8 cellular contexts compared by ENCODE assay signal in genomic region chr11:118611433-118611795, GRCh38. TPM values are rescaled to one million over a fixed set of nuclear protein-coding genes. Genes with fewer than 3 reads are reported as not detected.
DNase-seq lines count a peak whose midpoint lies in the region; ATAC-seq and TF ChIP-seq lines count a peak whose summit lies in the region.
"Not testable (repeated sequence)": the region's sequence is repeated elsewhere in the genome, so short reads cannot be mapped to it uniquely, and the experiment has no call there.

No MANE protein-coding gene starts in this region.

- H3K36me3 ChIP-seq in GM23248 (ENCODE audit: low read depth); gastrocnemius medialis: not testable (repeated sequence)
- peaks cover under 1 to 32% (median 9%) of the 10 kb centered on the region in 3 donors for H3K36me3 ChIP-seq in tibial nerve

- H3K4me3 ChIP-seq in GM23248: peak overlapping the region; percentile 81
- peak overlapping the region in 3 of 4 donors; percentile 68 to 91 (median 74) for H3K4me3 ChIP-seq in gastrocnemius medialis
- H3K4me3 ChIP-seq in tibial nerve: peak overlapping the region in 2 of 4 donors; percentile 59 to 68

- H3K4me3 Mint-ChIP-seq in T-cell (peak overlapping the region; percentile 61 to 84 (median 68)), glutamatergic neuron (ENCODE audit: unreplicated experiment) (peak overlapping the region; percentile 39)
- H3K4me3 Mint-ChIP-seq in activated T-helper 2 cell treated with anti-CD3 and anti-CD28 coated beads, Interferon-gamma antibody, Interleukin-2, Interleukin-4, amounts not matched to agents 10 μg/mL and 5 μg/mL and 100 μg/mL, durations not matched to agents 14 hours and 24 hours and 36 hours (ENCODE audit: low read depth): peak overlapping the region; percentile 57

- TF ChIP-seq CTCF in glutamatergic neuron (IDR thresholded peaks at IDR 0.05; ENCODE audit: partially characterized antibody, unreplicated experiment); gastrocnemius medialis (IDR thresholded peaks at IDR 0.05 in 4 of 5, conservative IDR thresholded peaks at IDR 0.05 in 1 of 5); tibial nerve (IDR thresholded peaks at IDR 0.05): not testable (repeated sequence)

- TF ChIP-seq POLR2A in gastrocnemius medialis (IDR thresholded peaks at IDR 0.05); tibial nerve (IDR thresholded peaks at IDR 0.05): not testable (repeated sequence)

- not testable (repeated sequence) for ATAC-seq in T-cell (replicated peaks in 1 of 4); gastrocnemius medialis

- in situ Hi-C loops in GM23248 (cut with MboI); gastrocnemius medialis (cut with MboI; ENCODE audit: low sequenced_read_pairs in 4 of 4): not testable (repeated sequence)

- peaks cover 40% of the 10 kb centered on the region for H3F3A ChIP-seq in GM23248 (ENCODE audit: insufficient read depth)

- DNase-seq in GM23248; T-cell; activated T-helper 2 cell treated with anti-CD3 and anti-CD28 coated beads, Interferon-gamma antibody, Interleukin-2, Interleukin-4, amounts not matched to agents 10 μg/mL and 5 μg/mL and 100 μg/mL, durations not matched to agents 14 hours and 24 hours and 36 hours (ENCODE audit: low spot score); caudate nucleus (lab: John Stamatoyannopoulos, UW); gastrocnemius medialis; tibial nerve (ENCODE audit: low spot score in 2 of 2): not testable (repeated sequence)
- DNase-seq in glutamatergic neuron (peak; percentile 5), mesenteric fat pad (ENCODE audit: low spot score) (peak; percentile 62)

- not testable (repeated sequence) for TF ChIP-seq EP300 in tibial nerve (IDR thresholded peaks at IDR 0.05)

- POLR2A ChIA-PET in T-cell (lab: Charles Lee): interaction anchor here (0.6 to 0.7 kb wide), 3 partner anchors 13 to 32 kb away, joined by 3 read pairs; no protein-coding TSS in a partner anchor

- H3K27me3 ChIP-seq in GM23248 (replicated peaks; ENCODE audit: insufficient read depth); gastrocnemius medialis; tibial nerve: not testable (repeated sequence)

- H3K9me3 ChIP-seq in GM23248 (ENCODE audit: low read depth); gastrocnemius medialis; tibial nerve: not testable (repeated sequence)

- peaks cover 34% of the 10 kb centered on the region for H3K4me1 ChIP-seq in GM23248 (ENCODE audit: insufficient read depth)
- peaks cover 9 to 12% of the 10 kb centered on the region in 2 donors for H3K4me1 ChIP-seq in gastrocnemius medialis
- peaks cover 0 to 84% (median 55%) of the 10 kb centered on the region in 4 donors for H3K4me1 ChIP-seq in tibial nerve

- not testable (repeated sequence) for H3K36me3 Mint-ChIP-seq in T-cell; activated T-helper 2 cell treated with anti-CD3 and anti-CD28 coated beads, Interferon-gamma antibody, Interleukin-2, Interleukin-4, amounts not matched to agents 10 μg/mL and 5 μg/mL and 100 μg/mL, durations not matched to agents 14 hours and 24 hours and 36 hours (ENCODE audit: low read depth); glutamatergic neuron (ENCODE audit: unreplicated experiment)

- H3K27ac ChIP-seq in GM23248 (peak overlapping the region; percentile 44), caudate nucleus (ENCODE audit: low read depth, low read length) (peak overlapping the region; percentile 97), gastrocnemius medialis (peak overlapping the region; percentile 80 to 91 (median 88)), tibial nerve (peak overlapping the region; percentile 98 to 99 (median 98))

- not testable (repeated sequence) for H3K9me3 Mint-ChIP-seq in T-cell; activated T-helper 2 cell treated with anti-CD3 and anti-CD28 coated beads, Interferon-gamma antibody, Interleukin-2, Interleukin-4, amounts not matched to agents 10 μg/mL and 5 μg/mL and 100 μg/mL, durations not matched to agents 14 hours and 24 hours and 36 hours; glutamatergic neuron (ENCODE audit: unreplicated experiment)

- H3K79me2 ChIP-seq in GM23248 (ENCODE audit: insufficient read depth): peaks cover 71% of the 10 kb centered on the region

- intact Hi-C loops in activated T-helper 2 cell treated with anti-CD3 and anti-CD28 coated beads, Interferon-gamma antibody, Interleukin-2, Interleukin-4, amounts not matched to agents 10 μg/mL and 5 μg/mL and 100 μg/mL, durations not matched to agents 14 hours and 24 hours and 36 hours (cut with micrococcal nuclease): loop anchor here (1.0 to 2.0 kb wide), 2 partner anchors 16 to 467 kb away; no protein-coding TSS in a partner anchor
- intact Hi-C loops in gastrocnemius medialis (cut with DNase I; ENCODE audit: low total_unique reads): not testable (repeated sequence)

- WGBS in GM23248 (ENCODE audit: low coverage in 1 of 2, low lambda C conversion rate in 2 of 2, missing lambda C conversion rate in 2 of 2), 2 experiments: 68 to 71% methylated on average over 19 of the region's 19 CpGs
- 48 to 55% methylated on average over 19 of the region's 19 CpGs for WGBS in tibial nerve, 2 donors

- peak overlapping the region; percentile 99; the same call in 1 of the 2 replicates for H3K9ac ChIP-seq in GM23248

- not testable (repeated sequence) for H3K27ac Mint-ChIP-seq in T-cell; activated T-helper 2 cell treated with anti-CD3 and anti-CD28 coated beads, Interferon-gamma antibody, Interleukin-2, Interleukin-4, amounts not matched to agents 10 μg/mL and 5 μg/mL and 100 μg/mL, durations not matched to agents 14 hours and 24 hours and 36 hours; glutamatergic neuron (ENCODE audit: unreplicated experiment)

- H3K4me2 ChIP-seq in GM23248 (ENCODE audit: unreplicated experiment): peak overlapping the region; percentile 84

- CTCF ChIA-PET in T-cell (lab: Charles Lee): interaction anchor here (0.7 to 3.0 kb wide), 6 partner anchors 11 to 647 kb away, joined by 3 to 23 read pairs (median 4); no protein-coding TSS in a partner anchor

- not testable (repeated sequence) for H3K9me2 ChIP-seq in GM23248 (ENCODE audit: insufficient read depth)

- H2AFZ ChIP-seq in GM23248: not testable (repeated sequence)

- H3K4me1 Mint-ChIP-seq in T-cell (peaks cover 20 to 31% (median 25%) of the 10 kb centered on the region in 3 donors), glutamatergic neuron (ENCODE audit: low read depth, unreplicated experiment) (peaks cover 13% of the 10 kb centered on the region)
- H3K4me1 Mint-ChIP-seq in activated T-helper 2 cell treated with anti-CD3 and anti-CD28 coated beads, Interferon-gamma antibody, Interleukin-2, Interleukin-4, amounts not matched to agents 10 μg/mL and 5 μg/mL and 100 μg/mL, durations not matched to agents 14 hours and 24 hours and 36 hours (ENCODE audit: low read depth): peaks cover 18% of the 10 kb centered on the region

- not testable (repeated sequence) for H4K20me1 ChIP-seq in GM23248 (ENCODE audit: insufficient read depth)

- H3K27me3 Mint-ChIP-seq in T-cell (peaks cover 0 to 18% of the 10 kb centered on the region in 2 donors), glutamatergic neuron (ENCODE audit: unreplicated experiment) (peaks cover 27% of the 10 kb centered on the region)
- peaks cover 28% of the 10 kb centered on the region for H3K27me3 Mint-ChIP-seq in activated T-helper 2 cell treated with anti-CD3 and anti-CD28 coated beads, Interferon-gamma antibody, Interleukin-2, Interleukin-4, amounts not matched to agents 10 μg/mL and 5 μg/mL and 100 μg/mL, durations not matched to agents 14 hours and 24 hours and 36 hours (ENCODE audit: low read depth)

RNA-seq across cellular contexts. Expression of gene PHLDB1, which starts 4.0 kb away (rescaled TPM):
- 102 and 109 TPM in 2 replicates for total RNA-seq in GM23248 (2014; rRNA removed; shearing (Covaris generic))
- 91.7 and 91.8 TPM in 2 replicates for polyA plus RNA-seq in GM23248 (2016; fragmentation: Nextera tagmentation; extraction: Ambion mirVana)
- total RNA-seq in T-cell (1 to 10 TPM; 1.8 to 7.8 (median 4.0) TPM), glutamatergic neuron (ENCODE audit: unreplicated experiment) (78.4 TPM), mesenteric fat pad (562 TPM), gastrocnemius medialis (10 to 100 TPM; 16.5 to 35.7 (median 22.7) TPM), tibial nerve (100 to 1,000 TPM; 299 to 365 (median 323) TPM)
- total RNA-seq in activated T-helper 2 cell treated with anti-CD3 and anti-CD28 coated beads, Interferon-gamma antibody, Interleukin-2, Interleukin-4, amounts not matched to agents 10 μg/mL and 5 μg/mL and 100 μg/mL, durations not matched to agents 14 hours and 24 hours and 36 hours: 2.1 and 2.2 TPM in 2 replicates

RNA-seq across cellular contexts. Expression of gene ARCN1, which starts 39.2 kb away (rescaled TPM):
- total RNA-seq in GM23248 (2014; rRNA removed; shearing (Covaris generic)): 187 and 191 TPM in 2 replicates
- 188 and 190 TPM in 2 replicates for polyA plus RNA-seq in GM23248 (2016; fragmentation: Nextera tagmentation; extraction: Ambion mirVana)
- 100 to 1,000 TPM in 3 of 5 donors, 10 to 100 TPM in 2; 80.6 to 117 (median 111) TPM for total RNA-seq in T-cell
- 132 and 133 TPM in 2 replicates for total RNA-seq in activated T-helper 2 cell treated with anti-CD3 and anti-CD28 coated beads, Interferon-gamma antibody, Interleukin-2, Interleukin-4, amounts not matched to agents 10 μg/mL and 5 μg/mL and 100 μg/mL, durations not matched to agents 14 hours and 24 hours and 36 hours
- 118 TPM for total RNA-seq in glutamatergic neuron (ENCODE audit: unreplicated experiment)
- 176 TPM for total RNA-seq in mesenteric fat pad
- total RNA-seq in gastrocnemius medialis: 10 to 100 TPM; 48.7 to 78.7 (median 65.4) TPM
- 10 to 100 TPM; 74.3 to 94.8 (median 88.5) TPM for total RNA-seq in tibial nerve

RNA-seq across cellular contexts. Expression of gene IFT46, which starts 45.7 kb away (rescaled TPM):
- 38.1 and 49.5 TPM in 2 replicates for total RNA-seq in GM23248 (2014; rRNA removed; shearing (Covaris generic))
- polyA plus RNA-seq in GM23248 (2016; fragmentation: Nextera tagmentation; extraction: Ambion mirVana): 21.7 and 25.9 TPM in 2 replicates
- total RNA-seq in T-cell (10 to 100 TPM in 3 of 5 donors, 1 to 10 TPM in 2; 7.0 to 12.4 (median 11.3) TPM), glutamatergic neuron (ENCODE audit: unreplicated experiment) (21.1 TPM), mesenteric fat pad (11.4 TPM), gastrocnemius medialis (10 to 100 TPM; 14.1 to 25.1 (median 15.4) TPM), tibial nerve (10 to 100 TPM; 30.3 to 44.4 (median 35.4) TPM)
- 14.2 and 15.4 TPM in 2 replicates for total RNA-seq in activated T-helper 2 cell treated with anti-CD3 and anti-CD28 coated beads, Interferon-gamma antibody, Interleukin-2, Interleukin-4, amounts not matched to agents 10 μg/mL and 5 μg/mL and 100 μg/mL, durations not matched to agents 14 hours and 24 hours and 36 hours

Comparison
In these comparisons a context has a peak if more than half of its experiments do, and no peak if none do; other contexts are left out.
1. H3K27ac ChIP-seq: peak in every context shown above with its lines; median percentile 98 in tibial nerve; 97 in caudate nucleus; 88 in gastrocnemius medialis; 44 in GM23248.